ENCODE assay signal across 9 cellular contexts in the genomic region with DNA sequence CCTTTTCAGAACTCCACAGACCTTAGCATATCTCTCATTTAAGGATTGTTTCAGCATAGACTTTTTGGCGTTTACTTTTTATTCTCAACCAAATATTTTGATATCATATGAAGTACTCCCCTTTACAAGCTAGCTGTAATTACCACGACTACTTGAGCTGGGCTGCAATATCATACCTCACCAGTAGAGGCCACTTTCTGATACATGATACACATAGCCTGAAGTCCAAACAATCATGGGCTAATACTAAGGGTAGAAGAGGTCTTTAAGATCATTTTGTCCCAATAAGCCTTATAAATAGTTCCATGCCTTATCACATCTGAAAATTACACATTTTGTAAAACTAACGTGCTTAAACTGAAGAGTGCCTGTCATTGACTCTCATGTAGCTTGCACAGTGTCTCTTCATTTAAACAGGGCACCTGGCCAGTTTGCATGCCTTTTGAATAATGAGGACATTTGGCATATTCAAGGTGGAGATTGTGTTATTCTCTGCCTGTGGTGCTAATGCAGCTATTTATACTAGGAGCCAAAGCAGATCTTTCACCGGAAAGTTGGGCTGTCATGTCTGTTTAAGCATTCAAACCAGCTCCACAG.
A peak's percentile ranks its signal among the peaks of the same experiment; 100 is the strongest.
DNase-seq lines count a peak whose midpoint lies in the region; ATAC-seq and TF ChIP-seq lines count a peak whose summit lies in the region.
"Had no signal": no experiment of that assay in that cellular context is flagged by ENCODE, and none has a peak within 500 bp of the region (broad histone marks: within the 10 kb centered on the region; RNA-seq: fewer than 3 reads in every experiment).

No MANE protein-coding gene starts in this region.

- no peak overlapping the region for H3K4me3 Mint-ChIP-seq in activated T-cell treated with anti-CD3 and anti-CD28 coated beads, Interleukin-2, amount 50 U/mL, for 72 hours
- H3K4me3 Mint-ChIP-seq: IgD-negative memory B cell had no signal

- no peak overlapping the region for H3K4me3 ChIP-seq in esophagus squamous epithelium
- no peak overlapping the region for H3K4me3 ChIP-seq in lower leg skin (ENCODE audit: low read depth, poor library complexity, severe bottlenecking)

- H3K27ac ChIP-seq in esophagus squamous epithelium, result no peak overlapping the region

- no peak for ATAC-seq in activated T-cell treated with anti-CD3 and anti-CD28 coated beads, Interleukin-2, amount 50 U/mL, for 72 hours (replicated peaks in 1 of 2)
- ATAC-seq in HG03378 (IDR thresholded peaks at IDR 0.05; ENCODE audit: unreplicated experiment), result no peak

- peaks cover 0 to 18% (median 0%) of the 10 kb centered on the region in 4 donors for H3K27me3 ChIP-seq in esophagus squamous epithelium

- H3K27me3 Mint-ChIP-seq in activated T-cell treated with anti-CD3 and anti-CD28 coated beads, Interleukin-2, amount 50 U/mL, for 72 hours (ENCODE audit: low read depth), result peaks cover 46% of the 10 kb centered on the region

- H3K36me3 Mint-ChIP-seq in activated T-cell treated with anti-CD3 and anti-CD28 coated beads, Interleukin-2, amount 50 U/mL, for 72 hours (ENCODE audit: insufficient read depth in 2 of 2), result peaks cover 0 to 6% of the 10 kb centered on the region in 2 donors

- WGBS in esophagus squamous epithelium, 2 donors, result 43 to 52% methylated on average over 4 of the region's 4 CpGs
- WGBS in lower leg skin, 2 donors, result 64 to 82% methylated on average over 4 of the region's 4 CpGs

- peak; percentile 7 to 10 for DNase-seq in activated T-cell treated with anti-CD3 and anti-CD28 coated beads, Interleukin-2, amount 50 U/mL, for 72 hours
- DNase-seq in activated T-cell treated with anti-CD3 and anti-CD28 coated beads, Interleukin-2, amount 50 U/mL, for 1 hour, result no peak
- peak; percentile 7 for DNase-seq in NCI-H82 treated with DMSO at 0.1 percent for 48 hours (lab: John Stamatoyannopoulos, UW; ENCODE audit: unreplicated experiment)
- no peak for DNase-seq in esophagus squamous epithelium (lab: John Stamatoyannopoulos, UW)
- DNase-seq in stimulated activated CD8-positive, alpha-beta memory T cell treated with anti-CD3 and anti-CD28 coated beads, Interleukin-4, amount 100 ng/mL, for 48 hours, result peak; percentile 32
- DNase-seq in lower leg skin (ENCODE audit: low spot score in 2 of 2), result no peak
- DNase-seq in DMS79 (lab: John Stamatoyannopoulos, UW), result no peak

- H3K36me3 ChIP-seq in esophagus squamous epithelium, result no peaks in the 10 kb centered on the region

- intact Hi-C loops in esophagus squamous epithelium (cut with DNase I), result no loop called here
- intact Hi-C loops in lower leg skin (cut with DNase I; ENCODE audit: low total_unique reads), result no loop called here

- no peaks in the 10 kb centered on the region for H3K4me1 Mint-ChIP-seq in activated T-cell treated with anti-CD3 and anti-CD28 coated beads, Interleukin-2, amount 50 U/mL, for 72 hours (ENCODE audit: low read depth)
- H3K4me1 Mint-ChIP-seq: IgD-negative memory B cell had no signal

- no peaks in the 10 kb centered on the region for H3K4me1 ChIP-seq in esophagus squamous epithelium

- H3K9me3 ChIP-seq in esophagus squamous epithelium, result peaks cover 0 to 16% (median 8%) of the 10 kb centered on the region in 3 donors

- peaks cover 0 to 9% of the 10 kb centered on the region in 2 donors for H3K9me3 Mint-ChIP-seq in activated T-cell treated with anti-CD3 and anti-CD28 coated beads, Interleukin-2, amount 50 U/mL, for 72 hours

- TF ChIP-seq CTCF in esophagus squamous epithelium (IDR thresholded peaks at IDR 0.05), result peak in 5 of 6 experiments; percentile 38 to 84 (median 58)
- no peak for TF ChIP-seq CTCF in lower leg skin (IDR thresholded peaks at IDR 0.05)

- no peak overlapping the region for H3K27ac Mint-ChIP-seq in activated T-cell treated with anti-CD3 and anti-CD28 coated beads, Interleukin-2, amount 50 U/mL, for 72 hours
- H3K27ac Mint-ChIP-seq: IgD-negative memory B cell had no signal

- TF ChIP-seq POLR2A in esophagus squamous epithelium (IDR thresholded peaks at IDR 0.05), result no peak
- TF ChIP-seq POLR2A in lower leg skin (IDR thresholded peaks at IDR 0.05), result no peak

Comparison
In these comparisons a context has a peak if more than half of its experiments do, and no peak if none do; other contexts are left out.
1. DNase-seq: peak in activated T-cell treated with anti-CD3 and anti-CD28 coated beads, Interleukin-2, amount 50 U/mL, for 72 hours (2 of 2), NCI-H82 treated with DMSO at 0.1 percent for 48 hours (single experiment) and stimulated activated CD8-positive, alpha-beta memory T cell treated with anti-CD3 and anti-CD28 coated beads, Interleukin-4, amount 100 ng/mL, for 48 hours (single experiment); none in activated T-cell treated with anti-CD3 and anti-CD28 coated beads, Interleukin-2, amount 50 U/mL, for 1 hour (single experiment), esophagus squamous epithelium (single experiment), lower leg skin (0 of 2) and DMS79 (single experiment).
2. CTCF ChIP-seq: peak in esophagus squamous epithelium (5 of 6); none in lower leg skin (0 of 3).